Comparison of ENCODE assay signal across 29 cellular contexts in the genomic region with DNA sequence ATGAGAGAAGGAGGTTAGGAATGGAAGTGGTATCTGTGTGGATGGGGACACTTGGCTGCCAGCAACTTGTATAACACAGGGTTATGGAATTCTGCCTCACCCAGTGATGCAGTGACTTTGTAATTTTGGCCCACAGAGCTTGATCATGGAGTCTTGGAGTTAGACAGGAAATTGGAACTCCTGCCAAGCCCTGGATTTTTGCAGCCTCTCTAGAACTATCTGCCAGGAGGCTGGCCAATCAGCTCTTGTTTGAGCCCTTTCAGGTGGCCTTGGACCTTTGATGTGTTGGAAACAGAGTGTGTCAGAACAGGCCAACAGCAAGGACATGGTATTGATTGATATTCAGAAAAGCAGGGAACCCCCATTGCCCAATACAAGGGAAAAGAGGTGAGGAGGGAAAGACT.
DNase-seq lines count a peak whose midpoint lies in the region; ATAC-seq and TF ChIP-seq lines count a peak whose summit lies in the region.
"Had no signal": no experiment of that assay in that cellular context is flagged by ENCODE, and none has a peak within 500 bp of the region (broad histone marks: within the 10 kb centered on the region; RNA-seq: fewer than 3 reads in every experiment).

No MANE protein-coding gene starts in this region.

- H3K4me2 ChIP-seq in GM23248 (ENCODE audit: unreplicated experiment) = no peak overlapping the region

- H3K36me3 ChIP-seq in GM23248 (ENCODE audit: low read depth) (no peaks in the 10 kb centered on the region), stomach (no peaks in the 10 kb centered on the region)
- H3K36me3 ChIP-seq: esophagus muscularis mucosa, left lung, prostate gland, sigmoid colon had no signal

- peak; percentile 25 for DNase-seq in GM23248
- peak; percentile 23 for DNase-seq in RPMI7951 (ENCODE audit: low read depth)
- peak; percentile 2 for DNase-seq in iris pigment epithelial cell (ENCODE audit: low read depth)
- no peak for DNase-seq in natural killer cell treated with Interleukin-12 subunit alpha and Interleukin-12 subunit beta and Interleukin-15 and Interleukin-18, amount 100 ng/mL, for 72 hours (ENCODE audit: low spot score)
- DNase-seq in naive thymus-derived CD8-positive, alpha-beta T cell = no peak
- no peak for DNase-seq in activated naive CD8-positive, alpha-beta T cell treated with anti-CD3 and anti-CD28 coated beads, Interleukin-2, amount 50 U/mL, for 24 hours
- no peak for DNase-seq in stomach
- DNase-seq: activated CD4-positive, alpha-beta T cell treated with anti-CD3 and anti-CD28 coated beads, Interleukin-2, amount 50 U/mL, for 48 hours; activated T-cell treated with anti-CD3 and anti-CD28 coated beads, Interleukin-2, amount 50 U/mL, for 48 hours; DMS79; endodermal cell; GDM1; GOT3; left lung; NCI-H1417; NCI-H2029; NCI-H526; NK-92 treated with Interleukin-12 subunit alpha and Interleukin-12 subunit beta, amount 100 ng/mL, for 24 hours; Right ventricle myocardium superior; sigmoid colon; stimulated activated CD4-positive, alpha-beta T cell treated with anti-CD3 and anti-CD28 coated beads, Interleukin-4, amount 100 ng/mL, for 1 hour; T-helper 17 cell had no signal

- no peak for TF ChIP-seq POLR2A in stomach (IDR thresholded peaks at IDR 0.05)

- no peak for TF ChIP-seq CTCF in stomach (IDR thresholded peaks at IDR 0.05)

- in situ Hi-C loops in GM23248 (cut with MboI) = no loop called here

- H3K27ac ChIP-seq in GM23248 (no peak overlapping the region), stomach (no peak overlapping the region)
- H3K27ac ChIP-seq: esophagus muscularis mucosa, left lung, prostate gland, sigmoid colon had no signal

- POLR2A ChIA-PET in naive thymus-derived CD8-positive, alpha-beta T cell (lab: Charles Lee) = no interaction called here

- no peaks in the 10 kb centered on the region for H3F3A ChIP-seq in GM23248 (ENCODE audit: insufficient read depth)

- H3K9me3 Mint-ChIP-seq in natural killer cell treated with Interleukin-12 subunit alpha and Interleukin-12 subunit beta and Interleukin-15 and Interleukin-18, amount 100 ng/mL, for 72 hours = peaks cover 5% of the 10 kb centered on the region
- peaks cover 0 to 18% (median 4%) of the 10 kb centered on the region in 9 donors for H3K9me3 Mint-ChIP-seq in naive thymus-derived CD8-positive, alpha-beta T cell
- peaks cover 15% of the 10 kb centered on the region for H3K9me3 Mint-ChIP-seq in activated naive CD8-positive, alpha-beta T cell treated with anti-CD3 and anti-CD28 coated beads, Interleukin-2, amount 50 U/mL, for 24 hours

- H3K27ac Mint-ChIP-seq in natural killer cell treated with Interleukin-12 subunit alpha and Interleukin-12 subunit beta and Interleukin-15 and Interleukin-18, amount 100 ng/mL, for 72 hours = peak overlapping the region; percentile 54 to 59
- peak overlapping the region in 2 of 10 donors; percentile 0 to 28 for H3K27ac Mint-ChIP-seq in naive thymus-derived CD8-positive, alpha-beta T cell
- no peak overlapping the region for H3K27ac Mint-ChIP-seq in activated naive CD8-positive, alpha-beta T cell treated with anti-CD3 and anti-CD28 coated beads, Interleukin-2, amount 50 U/mL, for 24 hours
- H3K27ac Mint-ChIP-seq: dendritic cell treated with granulocyte-macrophage colony-stimulating factor and Interleukin-4, amounts not matched to agents 40 ng/mL and 50 ng/mL, for 4 days; endodermal cell; T-helper 17 cell; type B pancreatic cell had no signal

- no peak for ATAC-seq in natural killer cell treated with Interleukin-12 subunit alpha and Interleukin-12 subunit beta and Interleukin-15 and Interleukin-18, amount 100 ng/mL, for 72 hours
- ATAC-seq in naive thymus-derived CD8-positive, alpha-beta T cell = no peak
- no peak for ATAC-seq in GM18861 (IDR thresholded peaks at IDR 0.05; ENCODE audit: unreplicated experiment)
- no peak for ATAC-seq in activated naive CD8-positive, alpha-beta T cell treated with anti-CD3 and anti-CD28 coated beads, Interleukin-2, amount 50 U/mL, for 24 hours
- ATAC-seq: activated CD4-positive, CD25-positive, alpha-beta regulatory T cell treated with anti-CD3 and anti-CD28 coated beads, Interleukin-2, amount 50 U/mL, for 24 hours; K562; left lung; T-helper 17 cell had no signal

- H4K20me1 ChIP-seq in GM23248 (ENCODE audit: insufficient read depth) = no peaks in the 10 kb centered on the region

- H3K9me3 ChIP-seq in GM23248 (ENCODE audit: low read depth) (no peaks in the 10 kb centered on the region), stomach (peaks cover 0 to 2% (median 1%) of the 10 kb centered on the region in 4 donors)
- H3K9me3 ChIP-seq: prostate gland had no signal

- intact Hi-C loops in stomach (cut with DNase I; ENCODE audit: low total_unique reads) = no loop called here

- no peaks in the 10 kb centered on the region for H3K9me2 ChIP-seq in GM23248 (ENCODE audit: insufficient read depth)

- no peak overlapping the region for H2AFZ ChIP-seq in GM23248

- no peak overlapping the region for H3K9ac ChIP-seq in GM23248

- H3K4me1 ChIP-seq in GM23248 (ENCODE audit: insufficient read depth) = no peaks in the 10 kb centered on the region
- H3K4me1 ChIP-seq in stomach = no peaks in the 10 kb centered on the region
- H3K4me1 ChIP-seq: esophagus muscularis mucosa, left lung, prostate gland, sigmoid colon had no signal

- TF ChIP-seq EP300 in stomach (IDR thresholded peaks at IDR 0.05) = no peak

- H3K36me3 Mint-ChIP-seq in natural killer cell treated with Interleukin-12 subunit alpha and Interleukin-12 subunit beta and Interleukin-15 and Interleukin-18, amount 100 ng/mL, for 72 hours = no peaks in the 10 kb centered on the region
- H3K36me3 Mint-ChIP-seq in naive thymus-derived CD8-positive, alpha-beta T cell = peaks cover 0 to 10% (median 2%) of the 10 kb centered on the region in 3 donors
- no peaks in the 10 kb centered on the region for H3K36me3 Mint-ChIP-seq in activated naive CD8-positive, alpha-beta T cell treated with anti-CD3 and anti-CD28 coated beads, Interleukin-2, amount 50 U/mL, for 24 hours (ENCODE audit: low read depth)
- H3K36me3 Mint-ChIP-seq: type B pancreatic cell had no signal

- no peaks in the 10 kb centered on the region for H3K27me3 Mint-ChIP-seq in natural killer cell treated with Interleukin-12 subunit alpha and Interleukin-12 subunit beta and Interleukin-15 and Interleukin-18, amount 100 ng/mL, for 72 hours
- peaks cover 2 to 17% (median 4%) of the 10 kb centered on the region in 5 donors for H3K27me3 Mint-ChIP-seq in naive thymus-derived CD8-positive, alpha-beta T cell
- peaks cover 4% of the 10 kb centered on the region for H3K27me3 Mint-ChIP-seq in activated naive CD8-positive, alpha-beta T cell treated with anti-CD3 and anti-CD28 coated beads, Interleukin-2, amount 50 U/mL, for 24 hours

- H3K27me3 ChIP-seq in GM23248 (replicated peaks; ENCODE audit: insufficient read depth) = no peaks in the 10 kb centered on the region; the same call in 1 of the 2 replicates
- no peaks in the 10 kb centered on the region for H3K27me3 ChIP-seq in stomach
- H3K27me3 ChIP-seq: left lung, sigmoid colon had no signal

- no peak overlapping the region for H3K4me3 ChIP-seq in GM23248
- H3K4me3 ChIP-seq in stomach = no peak overlapping the region
- H3K4me3 ChIP-seq: esophagus muscularis mucosa, K562, left lung, prostate gland, sigmoid colon had no signal

- peaks cover 75 to 77% of the 10 kb centered on the region in 2 donors for H3K4me1 Mint-ChIP-seq in natural killer cell treated with Interleukin-12 subunit alpha and Interleukin-12 subunit beta and Interleukin-15 and Interleukin-18, amount 100 ng/mL, for 72 hours (ENCODE audit: low read depth in 2 of 2)
- peaks cover 0 to 28% (median 4%) of the 10 kb centered on the region in 4 donors for H3K4me1 Mint-ChIP-seq in naive thymus-derived CD8-positive, alpha-beta T cell
- peaks cover 8% of the 10 kb centered on the region for H3K4me1 Mint-ChIP-seq in activated naive CD8-positive, alpha-beta T cell treated with anti-CD3 and anti-CD28 coated beads, Interleukin-2, amount 50 U/mL, for 24 hours
- H3K4me1 Mint-ChIP-seq: T-helper 17 cell had no signal

- no peaks in the 10 kb centered on the region for H3K79me2 ChIP-seq in GM23248 (ENCODE audit: insufficient read depth)

- H3K4me3 Mint-ChIP-seq in natural killer cell treated with Interleukin-12 subunit alpha and Interleukin-12 subunit beta and Interleukin-15 and Interleukin-18, amount 100 ng/mL, for 72 hours = peak overlapping the region; percentile 53
- peak overlapping the region in 1 of 10 donors; percentile 46 for H3K4me3 Mint-ChIP-seq in naive thymus-derived CD8-positive, alpha-beta T cell
- no peak overlapping the region for H3K4me3 Mint-ChIP-seq in activated naive CD8-positive, alpha-beta T cell treated with anti-CD3 and anti-CD28 coated beads, Interleukin-2, amount 50 U/mL, for 24 hours
- H3K4me3 Mint-ChIP-seq: dendritic cell treated with granulocyte-macrophage colony-stimulating factor and Interleukin-4, amounts not matched to agents 40 ng/mL and 50 ng/mL, for 4 days; endodermal cell; T-helper 17 cell; type B pancreatic cell had no signal

Comparison
In these comparisons a context has a peak if more than half of its experiments do, and no peak if none do; other contexts are left out.
1. DNase-seq: peak in GM23248 (single experiment), RPMI7951 (single experiment) and iris pigment epithelial cell (single experiment); none in natural killer cell treated with Interleukin-12 subunit alpha and Interleukin-12 subunit beta and Interleukin-15 and Interleukin-18, amount 100 ng/mL, for 72 hours (single experiment), naive thymus-derived CD8-positive, alpha-beta T cell (0 of 10), activated naive CD8-positive, alpha-beta T cell treated with anti-CD3 and anti-CD28 coated beads, Interleukin-2, amount 50 U/mL, for 24 hours (single experiment) and stomach (single experiment).